Comparison of ENCODE assay signal across 8 cellular contexts in genomic region chr15:99565281-99566156, GRCh38. TPM values are rescaled to one million over a fixed set of nuclear protein-coding genes. Genes with fewer than 3 reads are reported as not detected.
A peak's percentile ranks its signal among the peaks of the same experiment; 100 is the strongest.
DNase-seq lines count a peak whose midpoint lies in the region; ATAC-seq and TF ChIP-seq lines count a peak whose summit lies in the region.

TSS of gene MEF2A (plus strand) at chr15:99565984. CDS start at chr15:99633120, 67,136 bp downstream.

- H3K27me3 Mint-ChIP-seq in activated CD4-positive, alpha-beta T cell treated with anti-CD3 and anti-CD28 coated beads for 36 hours = no peaks in the 10 kb centered on the region

- TF ChIP-seq CTCF in AG10803 (conservative IDR thresholded peaks at IDR 0.05; ENCODE audit: low read length) = no peak
- no peak for TF ChIP-seq CTCF in choroid plexus epithelial cell (conservative IDR thresholded peaks at IDR 0.05; ENCODE audit: low read depth, low read length)
- TF ChIP-seq CTCF in kidney epithelial cell (IDR thresholded peaks at IDR 0.05; ENCODE audit: insufficient read depth, low read length, poor library complexity, severe bottlenecking) = no peak

- H3K27ac Mint-ChIP-seq in activated CD4-positive, alpha-beta T cell treated with anti-CD3 and anti-CD28 coated beads for 36 hours = peak within 1 kb of the TSS; percentile 96

- peak within 1 kb of the TSS; percentile 98 for H3K4me3 Mint-ChIP-seq in activated CD4-positive, alpha-beta T cell treated with anti-CD3 and anti-CD28 coated beads for 36 hours

- H3K9me3 Mint-ChIP-seq in activated CD4-positive, alpha-beta T cell treated with anti-CD3 and anti-CD28 coated beads for 36 hours (ENCODE audit: low read depth) = no peaks in the 10 kb centered on the region

- DNase-seq in AG10803 (ENCODE audit: low read depth) (peak; percentile 96), NCI-H510A (lab: John Stamatoyannopoulos, UW) (peak; percentile 64), choroid plexus epithelial cell (ENCODE audit: low read depth) (peak; percentile 97), kidney epithelial cell (ENCODE audit: low read depth) (peak; percentile 57)
- peak; percentile 95 for DNase-seq in activated CD4-positive, alpha-beta T cell treated with anti-CD3 and anti-CD28 coated beads for 36 hours
- DNase-seq in stimulated activated CD4-positive, alpha-beta T cell treated with anti-CD3 and anti-CD28 coated beads, Interleukin-15, amount 100 ng/mL, for 24 hours = peak; percentile 94

- H3K4me3 ChIP-seq in AG10803 (ENCODE audit: low read length) = peak within 1 kb of the TSS; percentile 89
- peak within 1 kb of the TSS; percentile 82 for H3K4me3 ChIP-seq in choroid plexus epithelial cell (ENCODE audit: low read depth, low read length)
- H3K4me3 ChIP-seq in kidney epithelial cell (ENCODE audit: low read depth, low read length) = peak within 1 kb of the TSS; percentile 91

- CTCF ChIA-PET in activated CD4-positive, alpha-beta T cell treated with anti-CD3 and anti-CD28 coated beads for 36 hours (lab: Charles Lee) = no interaction called here

- ATAC-seq in GM19043 (IDR thresholded peaks at IDR 0.05; ENCODE audit: low read depth, unreplicated experiment) (peak; percentile 32), HG03354 (IDR thresholded peaks at IDR 0.05; ENCODE audit: poor library complexity, severe bottlenecking, unreplicated experiment) (peak; percentile 57)
- ATAC-seq in activated CD4-positive, alpha-beta T cell treated with anti-CD3 and anti-CD28 coated beads for 36 hours = peak; percentile 84

- H3K36me3 Mint-ChIP-seq in activated CD4-positive, alpha-beta T cell treated with anti-CD3 and anti-CD28 coated beads for 36 hours (ENCODE audit: low read depth) = no peaks in the 10 kb centered on the region

- intact Hi-C loops in activated CD4-positive, alpha-beta T cell treated with anti-CD3 and anti-CD28 coated beads for 36 hours (cut with DNase I, micrococcal nuclease) = loop anchor here (1.0 to 10.0 kb wide), 14 partner anchors 52 to 1037 kb away; partner anchors contain the start of genes LRRC28 (in 2 of the 2), ADAMTS17 (in 1 of the 2), ASB7 (in 1 of the 2) and LINS1 (in 1 of the 2)

- peaks cover 21% of the 10 kb centered on the region for H3K4me1 Mint-ChIP-seq in activated CD4-positive, alpha-beta T cell treated with anti-CD3 and anti-CD28 coated beads for 36 hours

- H3K27me3 ChIP-seq in kidney epithelial cell (ENCODE audit: control insufficient read depth, insufficient read depth, low read length) = no peaks in the 10 kb centered on the region

- POLR2A ChIA-PET in activated CD4-positive, alpha-beta T cell treated with anti-CD3 and anti-CD28 coated beads for 36 hours (lab: Charles Lee) = interaction anchor here (0.6 to 1.4 kb wide), 3 partner anchors 97 to 151 kb away, joined by 3 read pairs; no protein-coding TSS in a partner anchor

- no peaks in the 10 kb centered on the region for H3K36me3 ChIP-seq in kidney epithelial cell (ENCODE audit: control insufficient read depth, insufficient read depth, low read length)

RNA-seq across cellular contexts. Expression of gene MEF2A, which starts in this region (rescaled TPM):
- 10 to 100 TPM; 16.5 to 20.9 TPM for total RNA-seq in activated CD4-positive, alpha-beta T cell treated with anti-CD3 and anti-CD28 coated beads for 36 hours
- 43.7 and 55.4 TPM in 2 replicates for total RNA-seq in kidney epithelial cell

Comparison
In these comparisons a context has a peak if more than half of its experiments do, and no peak if none do; other contexts are left out.
1. Peak in every context shown above with its lines: DNase-seq, ATAC-seq and H3K4me3 ChIP-seq.
2. ATAC-seq: peak in every context shown above with its lines; median percentile 84 in activated CD4-positive, alpha-beta T cell treated with anti-CD3 and anti-CD28 coated beads for 36 hours; 57 in HG03354; 32 in GM19043.